Comparison of ENCODE assay signal across 14 cellular contexts in the genomic region with DNA sequence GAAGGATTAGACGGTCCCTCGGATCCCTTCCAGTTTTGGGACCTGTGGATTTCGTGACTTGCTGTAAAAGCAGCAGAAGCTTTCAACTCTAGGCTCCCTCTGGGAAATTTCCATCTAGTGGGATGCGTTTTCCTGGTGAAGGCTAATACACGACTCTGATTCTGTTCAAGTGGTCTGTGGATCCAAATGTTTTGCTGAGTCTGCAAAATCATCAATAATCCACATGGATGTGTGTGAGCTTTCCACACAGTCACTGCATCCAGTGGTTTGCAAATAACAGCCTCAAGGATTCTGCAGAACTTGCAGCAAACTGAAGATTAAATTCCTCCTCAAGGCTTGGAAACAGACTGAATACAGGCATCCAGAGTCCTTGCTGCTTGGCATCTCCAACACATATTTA. TPM values are rescaled to one million over a fixed set of nuclear protein-coding genes. Genes with fewer than 3 reads are reported as not detected.
DNase-seq lines count a peak whose midpoint lies in the region; ATAC-seq, FAIRE-seq and TF ChIP-seq lines count a peak whose summit lies in the region.
"Had no signal": no experiment of that assay in that cellular context is flagged by ENCODE, and none has a peak within 500 bp of the region (broad histone marks: within the 10 kb centered on the region; RNA-seq: fewer than 3 reads in every experiment).

No MANE protein-coding gene starts in this region.

- H3K27me3 ChIP-seq in HepG2 (ENCODE audit: control insufficient read depth in 1 of 2, insufficient read depth in 2 of 2, low read length in 2 of 2): no peaks in the 10 kb centered on the region
- no peaks in the 10 kb centered on the region for H3K27me3 ChIP-seq in right lobe of liver
- no peaks in the 10 kb centered on the region for H3K27me3 ChIP-seq in stomach
- H3K27me3 ChIP-seq: BLaER1 had no signal

- POLR2A ChIA-PET in HepG2 (lab: Yijun Ruan, JAX): interaction anchor here (1.9 to 4.2 kb wide), 2 partner anchors 12 to 17 kb away, joined by 8 to 19 read pairs; a partner anchor contains a TSS

- no peak for TF ChIP-seq RAD21 in HepG2 (CRISPR knock-in tag; IDR thresholded peaks at IDR 0.05)

- H3K4me2 ChIP-seq in HepG2 (ENCODE audit: low read depth, low read length): no peak overlapping the region
- H3K4me2 ChIP-seq: BLaER1 had no signal

- no peaks in the 10 kb centered on the region for H3K9me3 ChIP-seq in HepG2 (ENCODE audit: low read length)
- H3K9me3 ChIP-seq in right lobe of liver: no peaks in the 10 kb centered on the region
- no peaks in the 10 kb centered on the region for H3K9me3 ChIP-seq in stomach
- H3K9me3 ChIP-seq: BLaER1, HAP-1 had no signal

- H4K20me1 ChIP-seq in HepG2 (ENCODE audit: insufficient read depth, low read length): no peaks in the 10 kb centered on the region
- H4K20me1 ChIP-seq: BLaER1 had no signal

- H3K79me2 ChIP-seq in HepG2 (ENCODE audit: insufficient read depth, low read length): no peaks in the 10 kb centered on the region

- in situ Hi-C loops in HepG2 (cut with HindIII; ENCODE audit: extremely low pct_ligation_motif_present, low pct_unique_long_range_greater_than_20kb): no loop called here

- 58% methylated on average over 4 of the region's 5 CpGs for WGBS in HepG2 (ENCODE audit: low lambda C conversion rate)
- 75% methylated on average over 3 of the region's 5 CpGs for WGBS in right lobe of liver (ENCODE audit: insufficient coverage, low coverage, low lambda C conversion rate, missing lambda C conversion rate)
- WGBS in stomach, 5 donors: 78 to 88% (median 82%) methylated on average over 5 of the region's 5 CpGs

- no TSS peak for BruUV-seq in HepG2 (replicated peaks; lab: Mats Ljungman, UMichigan)

- TF ChIP-seq POLR2A in HepG2 (IDR thresholded peaks at IDR 0.05; ENCODE audit: insufficient read depth in 1 of 2, low read depth in 2 of 2, low read length in 2 of 2): no peak
- no peak for TF ChIP-seq POLR2A in right lobe of liver (IDR thresholded peaks at IDR 0.05)
- TF ChIP-seq POLR2A in stomach (IDR thresholded peaks at IDR 0.05): no peak

- H3K4me3 ChIP-seq in HepG2 (replicated peaks in 1 of 3; ENCODE audit: insufficient read depth in 1 of 3, low read depth in 2 of 3, low read length in 3 of 3) (no peak overlapping the region), right lobe of liver (no peak overlapping the region), stomach (no peak overlapping the region)
- H3K4me3 ChIP-seq: BLaER1, HAP-1 had no signal

- TF ChIP-seq EP300 in HepG2 (IDR thresholded peaks at IDR 0.05; ENCODE audit: low read depth in 2 of 2, low read length in 2 of 2) (no peak), HepG2 (CRISPR knock-in tag; IDR thresholded peaks at IDR 0.05; ENCODE audit: borderline replicate concordance) (no peak), stomach (IDR thresholded peaks at IDR 0.05) (no peak)

- no peak for DNase-seq in HepG2 (ENCODE audit: low spot score)
- DNase-seq in right lobe of liver: no peak
- no peak for DNase-seq in GM10266 (ENCODE audit: extremely low spot score)
- DNase-seq in stomach: no peak
- DNase-seq: CD4-positive, alpha-beta memory T cell; DMS153; DMS79; GDM1; Karpas-422; KBM-7 had no signal

- H3K36me3 ChIP-seq in HepG2 (replicated peaks in 1 of 2; ENCODE audit: control insufficient read depth in 1 of 2, insufficient read depth in 2 of 2, low read length in 2 of 2): no peaks in the 10 kb centered on the region
- no peaks in the 10 kb centered on the region for H3K36me3 ChIP-seq in right lobe of liver
- no peaks in the 10 kb centered on the region for H3K36me3 ChIP-seq in stomach
- H3K36me3 ChIP-seq: BLaER1, HAP-1 had no signal

- no peak for TF ChIP-seq CTCF in HepG2 (CRISPR knock-in tag; IDR thresholded peaks at IDR 0.05)
- TF ChIP-seq CTCF in right lobe of liver (IDR thresholded peaks at IDR 0.05): no peak
- TF ChIP-seq CTCF in GM10266 (IDR thresholded peaks at IDR 0.05; ENCODE audit: control insufficient read depth, insufficient read depth, low read depth, missing control alignments): no peak
- TF ChIP-seq CTCF in stomach (IDR thresholded peaks at IDR 0.05): no peak

- CTCF ChIA-PET in HepG2 (lab: Yijun Ruan, JAX; ENCODE audit: low intra/inter-chr PET ratio, low total read pairs): no interaction called here

- no peak for ATAC-seq in HepG2
- ATAC-seq in right lobe of liver: no peak

- H2AFZ ChIP-seq in HepG2 (ENCODE audit: low read length): no peak overlapping the region

- no peak overlapping the region for H3K9ac ChIP-seq in HepG2 (ENCODE audit: insufficient read depth, low read depth, low read length)
- H3K9ac ChIP-seq: BLaER1 had no signal

- H3K4me1 ChIP-seq in HepG2 (ENCODE audit: insufficient read depth, low read length): peaks cover 42% of the 10 kb centered on the region
- no peaks in the 10 kb centered on the region for H3K4me1 ChIP-seq in right lobe of liver
- peaks cover 0 to 8% (median 0%) of the 10 kb centered on the region in 4 donors for H3K4me1 ChIP-seq in stomach
- H3K4me1 ChIP-seq: BLaER1, HAP-1 had no signal

- H3K27ac ChIP-seq in HepG2 (ENCODE audit: extremely low read length, insufficient read depth, low read length) (no peak overlapping the region), right lobe of liver (no peak overlapping the region), stomach (no peak overlapping the region)
- H3K27ac ChIP-seq: 22Rv1, BLaER1 had no signal

- no peak for FAIRE-seq in HepG2 (lab: Jason Lieb, UNC)

- intact Hi-C loops in HepG2 (cut with micrococcal nuclease; ENCODE audit: unreplicated experiment) (no loop called here), right lobe of liver (cut with DNase I) (loop anchor here in 1 of 2 donors (10.0 kb wide), 1 partner anchor 58 kb away; no protein-coding TSS in a partner anchor), stomach (cut with DNase I; ENCODE audit: low total_unique reads) (no loop called here)

RNA-seq across cellular contexts. Expression of a gene that starts 12.2 kb away (rescaled TPM):
- total RNA-seq in HepG2 (2016; rRNA removed; fragmentation: Illumina TruSeq; extraction: Trizol) (83.4 and 88.1 TPM in 2 replicates), right lobe of liver (10 to 100 TPM; 13.1 to 24.2 (median 13.8) TPM), stomach (10 to 100 TPM; 16.3 to 63.0 (median 26.7) TPM)
- total RNA-seq in HepG2 (2016; cell fraction: cytosol; rRNA removed; fragmentation: Illumina TruSeq; extraction: Trizol; ENCODE audit: low read depth): 42.2 and 43.5 TPM in 2 replicates
- 83.5 and 97.1 TPM in 2 replicates for total RNA-seq in HepG2 (2016; cell fraction: insoluble cytoplasmic fraction; rRNA removed; fragmentation: Illumina TruSeq; extraction: Trizol)
- total RNA-seq in HepG2 (2016; cell fraction: membrane; rRNA removed; fragmentation: Illumina TruSeq; extraction: Trizol): 57.3 and 60.8 TPM in 2 replicates
- 58.4 and 60.1 TPM in 2 replicates for total RNA-seq in HepG2 (2016; cell fraction: nucleus; rRNA removed; fragmentation: Illumina TruSeq; extraction: Trizol)
- polyA plus RNA-seq in HepG2 (2011; rRNA removed) (66.8 and 71.4 TPM in 2 replicates), stomach (10 to 100 TPM; 18.2 to 64.6 (median 35.0) TPM)
- 52.8 and 58.0 TPM in 2 replicates for polyA plus RNA-seq in HepG2 (2011; cell fraction: cytosol; rRNA removed)
- 181 and 193 TPM in 2 replicates for polyA plus RNA-seq in HepG2 (2011; cell fraction: nucleus; rRNA removed)
- 46.8 and 59.0 TPM in 2 replicates for polyA plus RNA-seq in HepG2 (2012)
- polyA plus RNA-seq in HepG2 (2016; cell fraction: cytosol; fragmentation: Illumina TruSeq; extraction: Trizol; ENCODE audit: low read depth): 33.5 and 35.4 TPM in 2 replicates
- 91.3 and 93.6 TPM in 2 replicates for polyA plus RNA-seq in HepG2 (2016; cell fraction: insoluble cytoplasmic fraction; fragmentation: Illumina TruSeq; extraction: Trizol; ENCODE audit: low read depth)
- polyA plus RNA-seq in HepG2 (2016; cell fraction: membrane; fragmentation: Illumina TruSeq; extraction: Trizol; ENCODE audit: low read depth): 43.2 and 43.8 TPM in 2 replicates
- polyA plus RNA-seq in HepG2 (2016; cell fraction: nucleus; fragmentation: Illumina TruSeq; extraction: Trizol; ENCODE audit: insufficient read depth, low read depth): 125 and 136 TPM in 2 replicates
- 62.5 and 94.9 TPM in 2 replicates for polyA minus RNA-seq in HepG2 (2011; rRNA and poly(A)+ RNA removed; ENCODE audit: low replicate concordance)
- 19.2 and 26.2 TPM in 2 replicates for polyA minus RNA-seq in HepG2 (2011; cell fraction: cytosol; rRNA and poly(A)+ RNA removed)
- 62.4 and 65.9 TPM in 2 replicates for polyA minus RNA-seq in HepG2 (2011; cell fraction: nucleus; rRNA and poly(A)+ RNA removed)

RNA-seq across cellular contexts. Expression of a gene that starts 16.3 kb away (rescaled TPM):
- 86.4 and 93.3 TPM in 2 replicates for total RNA-seq in HepG2 (2016; rRNA removed; fragmentation: Illumina TruSeq; extraction: Trizol)
- 23.5 and 25.6 TPM in 2 replicates for total RNA-seq in HepG2 (2016; cell fraction: cytosol; rRNA removed; fragmentation: Illumina TruSeq; extraction: Trizol; ENCODE audit: low read depth)
- 85.9 and 101 TPM in 2 replicates for total RNA-seq in HepG2 (2016; cell fraction: insoluble cytoplasmic fraction; rRNA removed; fragmentation: Illumina TruSeq; extraction: Trizol)
- 44.9 and 52.0 TPM in 2 replicates for total RNA-seq in HepG2 (2016; cell fraction: membrane; rRNA removed; fragmentation: Illumina TruSeq; extraction: Trizol)
- total RNA-seq in HepG2 (2016; cell fraction: nucleus; rRNA removed; fragmentation: Illumina TruSeq; extraction: Trizol): 48.3 and 58.6 TPM in 2 replicates
- 47.9 and 56.8 TPM in 2 replicates for polyA plus RNA-seq in HepG2 (2011; rRNA removed)
- polyA plus RNA-seq in HepG2 (2011; cell fraction: cytosol; rRNA removed): 46.8 and 58.3 TPM in 2 replicates
- polyA plus RNA-seq in HepG2 (2011; cell fraction: nucleus; rRNA removed): 69.7 and 70.5 TPM in 2 replicates
- 37.6 and 45.0 TPM in 2 replicates for polyA plus RNA-seq in HepG2 (2012)
- 19.9 and 22.2 TPM in 2 replicates for polyA plus RNA-seq in HepG2 (2016; cell fraction: cytosol; fragmentation: Illumina TruSeq; extraction: Trizol; ENCODE audit: low read depth)
- 75.8 and 91.5 TPM in 2 replicates for polyA plus RNA-seq in HepG2 (2016; cell fraction: insoluble cytoplasmic fraction; fragmentation: Illumina TruSeq; extraction: Trizol; ENCODE audit: low read depth)
- 36.6 and 40.8 TPM in 2 replicates for polyA plus RNA-seq in HepG2 (2016; cell fraction: membrane; fragmentation: Illumina TruSeq; extraction: Trizol; ENCODE audit: low read depth)
- polyA plus RNA-seq in HepG2 (2016; cell fraction: nucleus; fragmentation: Illumina TruSeq; extraction: Trizol; ENCODE audit: insufficient read depth, low read depth): 92.3 and 96.2 TPM in 2 replicates
- polyA minus RNA-seq in HepG2 (2011; rRNA and poly(A)+ RNA removed; ENCODE audit: low replicate concordance): 46.1 and 86.9 TPM in 2 replicates
- polyA minus RNA-seq in HepG2 (2011; cell fraction: cytosol; rRNA and poly(A)+ RNA removed): 31.6 and 35.2 TPM in 2 replicates
- 26.5 and 27.4 TPM in 2 replicates for polyA minus RNA-seq in HepG2 (2011; cell fraction: nucleus; rRNA and poly(A)+ RNA removed)
- total RNA-seq in right lobe of liver: 10 to 100 TPM in 5 of 6 experiments, 1 to 10 TPM in 1; 9.6 to 31.1 (median 25.0) TPM
- 10 to 100 TPM in 3 of 5 donors, 1 to 10 TPM in 2; 6.4 to 38.4 (median 21.3) TPM for total RNA-seq in stomach
- polyA plus RNA-seq in stomach: 10 to 100 TPM; 19.6 to 59.0 (median 30.8) TPM
- polyA plus RNA-seq: CD14-positive monocyte had no signal

RNA-seq across cellular contexts. Expression of a gene that starts 25.9 kb away (rescaled TPM):
- total RNA-seq in HepG2 (2016; rRNA removed; fragmentation: Illumina TruSeq; extraction: Trizol) (67.9 and 75.3 TPM in 2 replicates), right lobe of liver (10 to 100 TPM; 37.7 to 64.4 (median 62.1) TPM), stomach (100 to 1,000 TPM in 3 of 5 donors, 10 to 100 TPM in 2; 85.8 to 398 (median 121) TPM)
- total RNA-seq in HepG2 (2016; cell fraction: cytosol; rRNA removed; fragmentation: Illumina TruSeq; extraction: Trizol; ENCODE audit: low read depth): 26.0 and 28.5 TPM in 2 replicates
- total RNA-seq in HepG2 (2016; cell fraction: insoluble cytoplasmic fraction; rRNA removed; fragmentation: Illumina TruSeq; extraction: Trizol): 60.7 and 78.7 TPM in 2 replicates
- total RNA-seq in HepG2 (2016; cell fraction: membrane; rRNA removed; fragmentation: Illumina TruSeq; extraction: Trizol): 25.6 and 29.2 TPM in 2 replicates
- 63.0 and 73.9 TPM in 2 replicates for total RNA-seq in HepG2 (2016; cell fraction: nucleus; rRNA removed; fragmentation: Illumina TruSeq; extraction: Trizol)
- polyA plus RNA-seq in HepG2 (2011; rRNA removed) (32.3 and 40.5 TPM in 2 replicates), stomach (10 to 100 TPM; 45.8 to 69.7 (median 54.7) TPM)
- polyA plus RNA-seq in HepG2 (2011; cell fraction: cytosol; rRNA removed): 49.9 and 52.5 TPM in 2 replicates
- 135 and 137 TPM in 2 replicates for polyA plus RNA-seq in HepG2 (2011; cell fraction: nucleus; rRNA removed)
- polyA plus RNA-seq in HepG2 (2012): 36.2 and 56.4 TPM in 2 replicates
- polyA plus RNA-seq in HepG2 (2016; cell fraction: cytosol; fragmentation: Illumina TruSeq; extraction: Trizol; ENCODE audit: low read depth): 5.1 and 6.2 TPM in 2 replicates
- polyA plus RNA-seq in HepG2 (2016; cell fraction: insoluble cytoplasmic fraction; fragmentation: Illumina TruSeq; extraction: Trizol; ENCODE audit: low read depth): 34.1 and 42.3 TPM in 2 replicates
- 10.4 and 11.9 TPM in 2 replicates for polyA plus RNA-seq in HepG2 (2016; cell fraction: membrane; fragmentation: Illumina TruSeq; extraction: Trizol; ENCODE audit: low read depth)
- 93.3 and 105 TPM in 2 replicates for polyA plus RNA-seq in HepG2 (2016; cell fraction: nucleus; fragmentation: Illumina TruSeq; extraction: Trizol; ENCODE audit: insufficient read depth, low read depth)
- 128 and 215 TPM in 2 replicates for polyA minus RNA-seq in HepG2 (2011; rRNA and poly(A)+ RNA removed; ENCODE audit: low replicate concordance)
- 18.9 and 27.2 TPM in 2 replicates for polyA minus RNA-seq in HepG2 (2011; cell fraction: cytosol; rRNA and poly(A)+ RNA removed)
- polyA minus RNA-seq in HepG2 (2011; cell fraction: nucleus; rRNA and poly(A)+ RNA removed): 108 and 119 TPM in 2 replicates

RNA-seq across cellular contexts. Expression of a gene that starts 46.0 kb away (rescaled TPM):
- total RNA-seq in HepG2 (2016; rRNA removed; fragmentation: Illumina TruSeq; extraction: Trizol): 7.8 and 20.2 TPM in 2 replicates
- total RNA-seq in HepG2 (2016; cell fraction: cytosol; rRNA removed; fragmentation: Illumina TruSeq; extraction: Trizol; ENCODE audit: low read depth): 4.1 and 4.5 TPM in 2 replicates
- 6.4 and 19.4 TPM in 2 replicates for total RNA-seq in HepG2 (2016; cell fraction: insoluble cytoplasmic fraction; rRNA removed; fragmentation: Illumina TruSeq; extraction: Trizol)
- total RNA-seq in HepG2 (2016; cell fraction: membrane; rRNA removed; fragmentation: Illumina TruSeq; extraction: Trizol): 7.4 and 7.6 TPM in 2 replicates
- total RNA-seq in HepG2 (2016; cell fraction: nucleus; rRNA removed; fragmentation: Illumina TruSeq; extraction: Trizol): 22.3 and 27.4 TPM in 2 replicates
- 17.7 and 27.5 TPM in 2 replicates for polyA plus RNA-seq in HepG2 (2011; rRNA removed)
- polyA plus RNA-seq in HepG2 (2011; cell fraction: cytosol; rRNA removed): 11.6 and 12.5 TPM in 2 replicates
- polyA plus RNA-seq in HepG2 (2011; cell fraction: nucleus; rRNA removed): 57.6 and 68.7 TPM in 2 replicates
- polyA plus RNA-seq in HepG2 (2012): 14.7 and 15.9 TPM in 2 replicates
- 3.3 and 3.6 TPM in 2 replicates for polyA plus RNA-seq in HepG2 (2016; cell fraction: cytosol; fragmentation: Illumina TruSeq; extraction: Trizol; ENCODE audit: low read depth)
- polyA plus RNA-seq in HepG2 (2016; cell fraction: insoluble cytoplasmic fraction; fragmentation: Illumina TruSeq; extraction: Trizol; ENCODE audit: low read depth): 6.0 and 8.7 TPM in 2 replicates
- 6.0 and 6.5 TPM in 2 replicates for polyA plus RNA-seq in HepG2 (2016; cell fraction: membrane; fragmentation: Illumina TruSeq; extraction: Trizol; ENCODE audit: low read depth)
- polyA plus RNA-seq in HepG2 (2016; cell fraction: nucleus; fragmentation: Illumina TruSeq; extraction: Trizol; ENCODE audit: insufficient read depth, low read depth): 38.9 and 42.1 TPM in 2 replicates
- 55.8 and 92.1 TPM in 2 replicates for polyA minus RNA-seq in HepG2 (2011; rRNA and poly(A)+ RNA removed; ENCODE audit: low replicate concordance)
- polyA minus RNA-seq in HepG2 (2011; cell fraction: cytosol; rRNA and poly(A)+ RNA removed): 13.0 and 13.5 TPM in 2 replicates
- 35.7 and 37.6 TPM in 2 replicates for polyA minus RNA-seq in HepG2 (2011; cell fraction: nucleus; rRNA and poly(A)+ RNA removed)
- 100 to 1,000 TPM in 2 of 6 experiments, 10 to 100 TPM in 4; 53.3 to 173 (median 64.1) TPM for total RNA-seq in right lobe of liver
- total RNA-seq in stomach: 100 to 1,000 TPM in 1 of 5 donors, 10 to 100 TPM in 4; 20.1 to 147 (median 52.0) TPM
- 10 to 100 TPM; 10.8 to 24.7 (median 21.6) TPM for polyA plus RNA-seq in stomach

RNA-seq across cellular contexts. Expression of a gene that starts 55.2 kb away (rescaled TPM):
- total RNA-seq in HepG2 (2016; rRNA removed; fragmentation: Illumina TruSeq; extraction: Trizol) (36.5 and 41.8 TPM in 2 replicates), right lobe of liver (10 to 100 TPM; 61.5 to 82.9 (median 67.3) TPM), stomach (10 to 100 TPM; 20.0 to 94.5 (median 36.6) TPM)
- total RNA-seq in HepG2 (2016; cell fraction: cytosol; rRNA removed; fragmentation: Illumina TruSeq; extraction: Trizol; ENCODE audit: low read depth): 22.0 and 26.3 TPM in 2 replicates
- 41.4 and 43.5 TPM in 2 replicates for total RNA-seq in HepG2 (2016; cell fraction: insoluble cytoplasmic fraction; rRNA removed; fragmentation: Illumina TruSeq; extraction: Trizol)
- total RNA-seq in HepG2 (2016; cell fraction: membrane; rRNA removed; fragmentation: Illumina TruSeq; extraction: Trizol): 46.0 and 47.2 TPM in 2 replicates
- total RNA-seq in HepG2 (2016; cell fraction: nucleus; rRNA removed; fragmentation: Illumina TruSeq; extraction: Trizol): 30.2 and 30.9 TPM in 2 replicates
- polyA plus RNA-seq in HepG2 (2011; rRNA removed) (102 and 115 TPM in 2 replicates), stomach (100 to 1,000 TPM in 1 of 3 donors, 10 to 100 TPM in 2; 31.3 to 100 (median 47.2) TPM)
- 63.3 and 100 TPM in 2 replicates for polyA plus RNA-seq in HepG2 (2011; cell fraction: cytosol; rRNA removed)
- 260 and 267 TPM in 2 replicates for polyA plus RNA-seq in HepG2 (2011; cell fraction: nucleus; rRNA removed)
- polyA plus RNA-seq in HepG2 (2012): 31.6 and 34.5 TPM in 2 replicates
- polyA plus RNA-seq in HepG2 (2016; cell fraction: cytosol; fragmentation: Illumina TruSeq; extraction: Trizol; ENCODE audit: low read depth): 18.8 and 21.2 TPM in 2 replicates
- polyA plus RNA-seq in HepG2 (2016; cell fraction: insoluble cytoplasmic fraction; fragmentation: Illumina TruSeq; extraction: Trizol; ENCODE audit: low read depth): 29.3 and 35.1 TPM in 2 replicates
- 29.5 and 32.4 TPM in 2 replicates for polyA plus RNA-seq in HepG2 (2016; cell fraction: membrane; fragmentation: Illumina TruSeq; extraction: Trizol; ENCODE audit: low read depth)
- polyA plus RNA-seq in HepG2 (2016; cell fraction: nucleus; fragmentation: Illumina TruSeq; extraction: Trizol; ENCODE audit: insufficient read depth, low read depth): 72.4 and 72.5 TPM in 2 replicates
- polyA minus RNA-seq in HepG2 (2011; rRNA and poly(A)+ RNA removed; ENCODE audit: low replicate concordance): 123 and 184 TPM in 2 replicates
- polyA minus RNA-seq in HepG2 (2011; cell fraction: cytosol; rRNA and poly(A)+ RNA removed): 21.1 and 25.4 TPM in 2 replicates
- polyA minus RNA-seq in HepG2 (2011; cell fraction: nucleus; rRNA and poly(A)+ RNA removed): 36.3 and 39.8 TPM in 2 replicates
